17 cellular contexts compared by ENCODE assay signal in the genomic region with DNA sequence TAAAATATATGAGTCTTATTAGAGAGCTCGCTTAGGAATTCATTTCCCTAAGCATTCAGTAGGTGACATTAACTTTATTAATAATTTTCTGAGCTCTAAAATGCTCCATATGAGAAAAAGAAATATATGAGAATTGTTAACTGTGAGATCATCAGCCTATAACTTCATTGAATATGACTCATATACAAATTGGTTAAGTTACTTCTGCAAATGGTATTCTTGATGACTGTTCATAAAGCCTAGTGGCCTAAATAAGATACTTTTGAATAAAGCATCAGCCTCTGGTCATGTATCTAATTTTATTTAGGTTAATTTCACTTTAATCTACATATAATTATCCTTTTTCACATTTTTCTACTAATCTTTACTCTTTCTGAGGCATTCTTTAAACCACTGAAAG.
"Had no signal": no experiment of that assay in that cellular context is flagged by ENCODE, and none has a peak within 500 bp of the region (broad histone marks: within the 10 kb centered on the region; RNA-seq: fewer than 3 reads in every experiment).

No MANE protein-coding gene starts in this region.

- H3K4me3 Mint-ChIP-seq: activated B cell treated with CpG ODN at 0.5 μM for 24 hours, natural killer cell had no signal

- H3K36me3 ChIP-seq: ascending aorta, esophagus squamous epithelium, neutrophil, stomach had no signal

- H3K27me3 Mint-ChIP-seq: activated B cell treated with CpG ODN at 0.5 μM for 24 hours had no signal

- H3K4me3 ChIP-seq: ascending aorta, esophagus squamous epithelium, stomach, testis had no signal

- H3K36me3 Mint-ChIP-seq: natural killer cell had no signal

- H3K27ac Mint-ChIP-seq: activated B cell treated with CpG ODN at 0.5 μM for 24 hours, natural killer cell had no signal

- H3K27me3 ChIP-seq: ascending aorta, esophagus squamous epithelium, neutrophil, stomach, testis had no signal

- H3K4me1 Mint-ChIP-seq: activated B cell treated with CpG ODN at 0.5 μM for 24 hours, natural killer cell had no signal

- DNase-seq: activated B cell treated with CpG ODN at 0.5 μM for 24 hours; activated CD4-positive, alpha-beta T cell treated with anti-CD3 and anti-CD28 coated beads, Interleukin-2, amount 50 U/mL, for 1 hour; activated naive CD4-positive, alpha-beta T cell treated with Interleukin-2 at 50 U/mL for 16 hours; activated T-cell treated with anti-CD3 and anti-CD28 coated beads for 4 hours; esophagus squamous epithelium; hypothalamus; left ventricle myocardium superior; mesenchymal stem cell; natural killer cell; posterior cingulate gyrus; small intestine; stomach; T-helper 2 cell; testis had no signal

- FAIRE-seq: colon had no signal

- H3K27ac ChIP-seq: ascending aorta, esophagus squamous epithelium, neutrophil, stomach, testis had no signal

- H3K9me3 Mint-ChIP-seq: activated B cell treated with CpG ODN at 0.5 μM for 24 hours had no signal

- ATAC-seq: left ventricle myocardium superior, natural killer cell had no signal

- H3K4me1 ChIP-seq: ascending aorta, esophagus squamous epithelium, stomach, testis had no signal

- H3K9me3 ChIP-seq: ascending aorta, esophagus squamous epithelium, neutrophil, stomach, testis had no signal
